Comparison of ENCODE assay signal across 15 cellular contexts in the genomic region with DNA sequence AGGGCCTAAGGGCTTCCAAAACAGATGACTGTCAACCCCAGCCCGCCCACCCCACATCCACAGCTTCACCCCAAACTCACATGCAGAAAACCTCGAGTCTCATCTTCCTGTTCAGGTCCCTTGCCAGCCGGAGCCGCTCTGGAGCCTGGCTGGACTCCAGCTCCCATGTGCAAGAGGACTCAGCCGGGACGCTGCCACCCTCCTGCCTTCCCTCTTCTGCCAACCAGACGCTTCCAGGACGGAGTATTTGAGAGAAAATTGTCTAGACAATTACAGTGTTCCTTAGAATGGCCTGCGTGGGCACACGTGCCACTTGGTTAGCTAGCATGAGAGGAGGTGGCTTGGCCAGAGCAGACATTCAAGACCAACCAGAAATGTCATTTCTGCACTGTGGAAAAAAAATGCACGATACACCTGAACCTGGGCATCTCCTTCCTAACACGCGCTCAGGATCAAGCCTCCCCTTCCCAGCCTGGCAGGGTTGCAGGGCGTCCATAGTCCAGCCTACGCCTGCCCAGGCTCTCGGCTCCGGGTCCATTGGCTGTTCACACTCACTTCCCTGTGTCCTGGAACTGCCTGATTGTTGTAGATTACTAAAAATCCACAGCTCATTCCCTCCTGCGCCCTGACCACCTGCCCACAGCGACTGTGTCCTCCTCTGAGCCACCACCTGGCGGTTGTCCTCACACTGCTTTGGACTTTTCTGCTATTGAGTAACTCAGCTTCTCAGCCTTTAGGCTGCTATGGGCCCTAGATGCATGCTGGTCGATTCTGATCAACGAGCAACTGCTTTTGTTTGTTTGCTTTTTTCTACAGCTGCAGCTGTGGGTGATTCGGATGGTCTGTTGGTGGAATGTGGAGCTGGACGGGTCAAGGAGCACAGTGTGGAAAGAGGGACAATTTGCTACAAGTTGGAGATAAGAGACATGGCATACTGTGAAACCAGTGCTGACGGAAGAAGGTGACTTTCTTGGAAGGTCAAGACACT. TPM values are rescaled to one million over a fixed set of nuclear protein-coding genes. Genes with fewer than 3 reads are reported as not detected.
DNase-seq lines count a peak whose midpoint lies in the region; ATAC-seq, FAIRE-seq and TF ChIP-seq lines count a peak whose summit lies in the region.
"Had no signal": no experiment of that assay in that cellular context is flagged by ENCODE, and none has a peak within 500 bp of the region (broad histone marks: within the 10 kb centered on the region; RNA-seq: fewer than 3 reads in every experiment).

A gene with protein sequence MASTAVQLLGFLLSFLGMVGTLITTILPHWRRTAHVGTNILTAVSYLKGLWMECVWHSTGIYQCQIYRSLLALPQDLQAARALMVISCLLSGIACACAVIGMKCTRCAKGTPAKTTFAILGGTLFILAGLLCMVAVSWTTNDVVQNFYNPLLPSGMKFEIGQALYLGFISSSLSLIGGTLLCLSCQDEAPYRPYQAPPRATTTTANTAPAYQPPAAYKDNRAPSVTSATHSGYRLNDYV (minus strand): TSS at position 708 of the 988 bp plus-strand sequence. CDS start 18,427 bp downstream, outside the sequence.

- peak; percentile 51 for DNase-seq in activated effector memory CD4-positive, alpha-beta T cell treated with anti-CD3 and anti-CD28 coated beads, Interleukin-2, amount 50 U/mL, for 16 hours
- no peak for DNase-seq in activated effector memory CD4-positive, alpha-beta T cell treated with Interleukin-2 at 50 U/mL for 16 hours
- DNase-seq in astrocyte (ENCODE audit: low read depth) (no peak), testis (peak; percentile 21), DMS79 treated with DMSO at 0.1 percent for 48 hours (lab: John Stamatoyannopoulos, UW) (no peak)
- DNase-seq: activated gamma-delta T cell treated with Interleukin-2 at 50 U/mL for 16 hours, DMS79, esophagus squamous epithelium, naive B cell, NCI-H1694 had no signal

- H2AFZ ChIP-seq in astrocyte (ENCODE audit: low read depth, low read length), result peak within 1 kb of the TSS; percentile 31

- no peaks in the 10 kb centered on the region for H3K9me3 ChIP-seq in astrocyte (ENCODE audit: insufficient read depth, low read depth, low read length)
- no peaks in the 10 kb centered on the region for H3K9me3 ChIP-seq in liver (ENCODE audit: control insufficient read depth in 4 of 4, low read length in 3 of 4)
- no peaks in the 10 kb centered on the region for H3K9me3 ChIP-seq in testis
- H3K9me3 ChIP-seq: esophagus squamous epithelium had no signal

- H3K4me2 ChIP-seq in astrocyte (ENCODE audit: low read length), result peak within 1 kb of the TSS; percentile 67

- peak within 1 kb of the TSS; percentile 78 for H3K9ac ChIP-seq in astrocyte (ENCODE audit: low read length)
- peak within 1 kb of the TSS; percentile 66 to 77 for H3K9ac ChIP-seq in liver (ENCODE audit: low read depth in 1 of 2, low read length in 2 of 2)

- peaks cover 26% of the 10 kb centered on the region for H3K4me1 Mint-ChIP-seq in astrocyte (ENCODE audit: low read depth, unreplicated experiment)
- H3K4me1 Mint-ChIP-seq: central memory CD8-positive, alpha-beta T cell; naive B cell had no signal

- H4K20me1 ChIP-seq in astrocyte (ENCODE audit: insufficient read depth, low read length), result no peaks in the 10 kb centered on the region

- TF ChIP-seq RAD21 in liver (IDR thresholded peaks at IDR 0.05), result peak; percentile 52 to 75

- no peak for ATAC-seq in HG03175 (IDR thresholded peaks at IDR 0.05; ENCODE audit: unreplicated experiment)
- no peak for ATAC-seq in GM21786 (IDR thresholded peaks at IDR 0.05; ENCODE audit: unreplicated experiment)

- peak within 1 kb of the TSS; percentile 100 for H3K27ac Mint-ChIP-seq in astrocyte (ENCODE audit: unreplicated experiment)
- H3K27ac Mint-ChIP-seq: naive B cell had no signal

- WGBS in liver, result 38% methylated on average over 25 of the region's 25 CpGs
- WGBS in testis, 2 donors, result 47 to 66% methylated on average over 11 to 25 of the region's 25 CpGs

- H3K4me3 Mint-ChIP-seq in astrocyte (ENCODE audit: unreplicated experiment), result peak within 1 kb of the TSS; percentile 50
- H3K4me3 Mint-ChIP-seq: central memory CD8-positive, alpha-beta T cell; naive B cell had no signal

- H3K27me3 ChIP-seq in astrocyte (ENCODE audit: insufficient read depth, low read length), result no peaks in the 10 kb centered on the region
- no peaks in the 10 kb centered on the region for H3K27me3 ChIP-seq in liver (ENCODE audit: control insufficient read depth in 4 of 4, insufficient read depth in 4 of 4, low read length in 3 of 4)
- no peaks in the 10 kb centered on the region for H3K27me3 ChIP-seq in testis
- H3K27me3 ChIP-seq: esophagus squamous epithelium had no signal

- H3K27ac ChIP-seq in astrocyte (ENCODE audit: low read depth, low read length) (peak within 1 kb of the TSS; percentile 97), liver (ENCODE audit: low read depth in 1 of 2, low read length in 2 of 2) (peak within 1 kb of the TSS; percentile 88 to 94), testis (no peak within 1 kb of the TSS)
- H3K27ac ChIP-seq: esophagus squamous epithelium had no signal

- TF ChIP-seq CTCF in astrocyte (IDR thresholded peaks at IDR 0.05; ENCODE audit: insufficient read depth, low read depth, low read length), result no peak
- peak; percentile 30 for TF ChIP-seq CTCF in liver (IDR thresholded peaks at IDR 0.05; ENCODE audit: low read depth, low read length, missing input control)
- TF ChIP-seq CTCF in testis (IDR thresholded peaks at IDR 0.05), result no peak

- H3K27me3 Mint-ChIP-seq in astrocyte (ENCODE audit: low read depth, unreplicated experiment), result no peaks in the 10 kb centered on the region

- H3K4me3 ChIP-seq in astrocyte (ENCODE audit: insufficient read depth, low read depth, low read length), result no peak within 1 kb of the TSS
- peak within 1 kb of the TSS; percentile 68 to 91 (median 84) for H3K4me3 ChIP-seq in liver (ENCODE audit: low read depth in 1 of 3, low read length in 3 of 3)
- H3K4me3 ChIP-seq in testis, result no peak within 1 kb of the TSS
- H3K4me3 ChIP-seq: esophagus squamous epithelium, skin epidermis had no signal

- FAIRE-seq in astrocyte (lab: Jason Lieb, UNC), result no peak

- no peaks in the 10 kb centered on the region for H3K36me3 ChIP-seq in astrocyte (ENCODE audit: insufficient read depth, low read length)
- peaks cover 0 to 6% (median 4%) of the 10 kb centered on the region in 4 donors for H3K36me3 ChIP-seq in liver (ENCODE audit: control insufficient read depth in 4 of 4, insufficient read depth in 3 of 4, low read depth in 1 of 4, low read length in 3 of 4)
- H3K36me3 ChIP-seq in testis (ENCODE audit: low read depth, missing control alignments), result no peaks in the 10 kb centered on the region
- H3K36me3 ChIP-seq: esophagus squamous epithelium had no signal

- H3K4me1 ChIP-seq in astrocyte (ENCODE audit: insufficient read depth, low read length), result peaks cover 27% of the 10 kb centered on the region
- peaks cover 6 to 57% (median 46%) of the 10 kb centered on the region in 4 donors for H3K4me1 ChIP-seq in liver (ENCODE audit: control insufficient read depth in 4 of 4, insufficient read depth in 4 of 4, low read length in 3 of 4)
- H3K4me1 ChIP-seq in testis, result peaks cover 21% of the 10 kb centered on the region

- H3K36me3 Mint-ChIP-seq in astrocyte (ENCODE audit: low read depth, unreplicated experiment), result peaks cover 6% of the 10 kb centered on the region
- H3K36me3 Mint-ChIP-seq: naive B cell had no signal

- no peak for TF ChIP-seq POLR2A in testis (IDR thresholded peaks at IDR 0.05)

- peaks cover 4% of the 10 kb centered on the region for H3K9me3 Mint-ChIP-seq in astrocyte (ENCODE audit: unreplicated experiment)
- H3K9me3 Mint-ChIP-seq: central memory CD8-positive, alpha-beta T cell; naive B cell had no signal

- H3K79me2 ChIP-seq in astrocyte (ENCODE audit: insufficient read depth, low read length), result no peaks in the 10 kb centered on the region

- intact Hi-C loops in testis (cut with DNase I; ENCODE audit: low total_unique reads), result no loop called here

TF ChIP-seq in liver, 16 proteins besides CTCF, POLR2A, EP300 and RAD21 (continues in another document):
- TF ChIP-seq SP1 (IDR thresholded peaks at IDR 0.05) (peak; percentile 98), JUND (IDR thresholded peaks at IDR 0.05) (peak; percentile 77 to 86), FOXA1 (IDR thresholded peaks at IDR 0.05) (peak; percentile 71), TAF1 (conservative IDR thresholded peaks at IDR 0.05) (peak; percentile 98), FOXA2 (IDR thresholded peaks at IDR 0.05) (peak; percentile 75), NR2F2 (IDR thresholded peaks at IDR 0.05) (peak; percentile 82), GABPA (IDR thresholded peaks at IDR 0.05 in 1 of 2, conservative IDR thresholded peaks at IDR 0.05 in 1 of 2) (peak in 1 of 2 donors; percentile 41), HNF4A (conservative IDR thresholded peaks at IDR 0.05) (peak; percentile 98)
- TF ChIP-seq, protein P1, sequence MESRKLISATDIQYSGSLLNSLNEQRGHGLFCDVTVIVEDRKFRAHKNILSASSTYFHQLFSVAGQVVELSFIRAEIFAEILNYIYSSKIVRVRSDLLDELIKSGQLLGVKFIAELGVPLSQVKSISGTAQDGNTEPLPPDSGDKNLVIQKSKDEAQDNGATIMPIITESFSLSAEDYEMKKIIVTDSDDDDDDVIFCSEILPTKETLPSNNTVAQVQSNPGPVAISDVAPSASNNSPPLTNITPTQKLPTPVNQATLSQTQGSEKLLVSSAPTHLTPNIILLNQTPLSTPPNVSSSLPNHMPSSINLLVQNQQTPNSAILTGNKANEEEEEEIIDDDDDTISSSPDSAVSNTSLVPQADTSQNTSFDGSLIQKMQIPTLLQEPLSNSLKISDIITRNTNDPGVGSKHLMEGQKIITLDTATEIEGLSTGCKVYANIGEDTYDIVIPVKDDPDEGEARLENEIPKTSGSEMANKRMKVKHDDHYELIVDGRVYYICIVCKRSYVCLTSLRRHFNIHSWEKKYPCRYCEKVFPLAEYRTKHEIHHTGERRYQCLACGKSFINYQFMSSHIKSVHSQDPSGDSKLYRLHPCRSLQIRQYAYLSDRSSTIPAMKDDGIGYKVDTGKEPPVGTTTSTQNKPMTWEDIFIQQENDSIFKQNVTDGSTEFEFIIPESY (IDR thresholded peaks at IDR 0.05), result peak; percentile 82
- TF ChIP-seq, protein P2, sequence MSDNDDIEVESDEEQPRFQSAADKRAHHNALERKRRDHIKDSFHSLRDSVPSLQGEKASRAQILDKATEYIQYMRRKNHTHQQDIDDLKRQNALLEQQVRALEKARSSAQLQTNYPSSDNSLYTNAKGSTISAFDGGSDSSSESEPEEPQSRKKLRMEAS (IDR thresholded peaks at IDR 0.05), result peak; percentile 94

RNA-seq across cellular contexts. Expression of the gene that starts here (rescaled TPM):
- not detected in 2 replicates for total RNA-seq in astrocyte
- total RNA-seq in liver, result 10 to 100 TPM; 13.6 to 19.4 TPM
- 10 to 100 TPM in 1 of 2 donors, 1 to 10 TPM in 1; 6.3 to 13.2 TPM for polyA plus RNA-seq in liver
- under 1 TPM; 0.31 TPM for total RNA-seq in testis
- 0.96 TPM for polyA plus RNA-seq in testis (ENCODE audit: insufficient read depth, low read depth, low replicate concordance)
- total RNA-seq: esophagus squamous epithelium had no signal

Comparison
In these comparisons a context has a peak if more than half of its experiments do, and no peak if none do; other contexts are left out.
1. RNA of the gene that starts here (total RNA-seq): 13.6 to 19.4 TPM in liver; 0.31 TPM in testis and not detected in astrocyte; every median in the first group is over 10 times any median in the second.
2. Peak in DNase-seq in testis; RNA of the gene not detected or under 1 TPM.
3. H3K27ac ChIP-seq: peak in astrocyte (single experiment) and liver (2 of 2); none in testis (0 of 2).
4. H3K4me3 ChIP-seq: peak in liver (3 of 3); none in astrocyte (single experiment) and testis (0 of 2).